In the genomic region with DNA sequence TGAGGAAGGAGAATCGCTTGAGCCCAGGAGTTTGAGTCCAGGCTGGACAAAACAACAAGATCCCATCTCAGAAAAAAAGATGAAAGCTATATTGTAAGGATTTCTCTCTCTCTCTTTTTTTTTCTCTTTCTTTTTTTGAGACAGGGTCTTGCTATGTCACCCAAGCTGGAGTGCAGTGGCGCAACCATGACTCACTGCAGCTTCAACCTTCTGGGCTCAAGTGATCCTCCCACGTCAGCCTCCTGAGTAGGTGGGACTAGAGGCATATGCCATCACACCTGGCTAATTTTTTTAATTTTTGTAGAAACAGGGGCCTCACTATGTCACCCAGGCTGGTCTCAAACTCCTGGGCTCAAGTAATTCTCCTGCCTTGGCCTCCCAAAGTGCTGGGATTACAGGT, we compare ENCODE assay signal across 16 cellular contexts. TPM values are rescaled to one million over a fixed set of nuclear protein-coding genes. Genes with fewer than 3 reads are reported as not detected.
DNase-seq lines count a peak whose midpoint lies in the region; TF ChIP-seq lines count a peak whose summit lies in the region.
"Had no signal": no experiment of that assay in that cellular context is flagged by ENCODE, and none has a peak within 500 bp of the region (broad histone marks: within the 10 kb centered on the region; RNA-seq: fewer than 3 reads in every experiment).

No MANE protein-coding gene starts in this region.

- H3K27me3 ChIP-seq in SJCRH30: no peaks in the 10 kb centered on the region
- H3K27me3 ChIP-seq: BLaER1 treated with 17β-estradiol and CSF1 and Interleukin-3, amounts not matched to agents 10 nM and 100 nM had no signal

- H3K9me3 ChIP-seq in SJCRH30 (replicated peaks): no peaks in the 10 kb centered on the region
- H3K9me3 ChIP-seq: BLaER1 treated with 17β-estradiol and CSF1 and Interleukin-3, amounts not matched to agents 10 nM and 100 nM had no signal

- no peaks in the 10 kb centered on the region for H3K4me1 ChIP-seq in SJCRH30

- no peak overlapping the region for H3K27ac ChIP-seq in SJCRH30
- H3K27ac ChIP-seq: BLaER1 treated with 17β-estradiol and CSF1 and Interleukin-3, amounts not matched to agents 10 nM and 100 nM had no signal

- H3K4me3 ChIP-seq in epithelial cell of esophagus (ENCODE audit: low read length) (no peak overlapping the region), SJCRH30 (no peak overlapping the region)
- H3K4me3 ChIP-seq: BLaER1 treated with 17β-estradiol and CSF1 and Interleukin-3, amounts not matched to agents 10 nM and 100 nM had no signal

- DNase-seq in SIG-M5 treated with dmso at 0.1 percent for 504 hours (lab: John Stamatoyannopoulos, UW; ENCODE audit: unreplicated experiment): peak; percentile 34
- no peak for DNase-seq in SIG-M5 (lab: John Stamatoyannopoulos, UW)
- peak; percentile 40 for DNase-seq in stimulated activated CD4-positive, alpha-beta T cell treated with anti-CD3 and anti-CD28 coated beads, Interleukin-2, amount 100 ng/mL, for 4 hours (ENCODE audit: low read depth)
- no peak for DNase-seq in stimulated activated CD4-positive, alpha-beta T cell treated with anti-CD3 and anti-CD28 coated beads, Interleukin-15, amount 100 ng/mL, for 24 hours
- peak; percentile 65 for DNase-seq in epithelial cell of esophagus (ENCODE audit: low read depth)
- no peak for DNase-seq in hypothalamus (lab: John Stamatoyannopoulos, UW)
- no peak for DNase-seq in hepatic stellate cell (ENCODE audit: low spot score)
- no peak for DNase-seq in SJCRH30
- DNase-seq: COR-L47, DMS153, H9, NCI-H1105, NCI-H1694 treated with DMSO at 0.1 percent for 48 hours, NCI-H345, NCI-H526 treated with DMSO at 0.1 percent for 48 hours had no signal

- no peak for TF ChIP-seq CTCF in epithelial cell of esophagus (IDR thresholded peaks at IDR 0.05; ENCODE audit: insufficient read depth, low read depth, low read length, missing control alignments)

- no peaks in the 10 kb centered on the region for H3K36me3 ChIP-seq in SJCRH30
- H3K36me3 ChIP-seq: BLaER1 treated with 17β-estradiol and CSF1 and Interleukin-3, amounts not matched to agents 10 nM and 100 nM had no signal

RNA-seq across cellular contexts. Expression of a gene that starts 5.8 kb away (rescaled TPM):
- total RNA-seq in SJCRH30 (2014; rRNA removed; shearing (Covaris generic)): 93.2 and 117 TPM in 2 replicates

RNA-seq across cellular contexts. Expression of a gene that starts 19.8 kb away (rescaled TPM):
- total RNA-seq in SJCRH30 (2014; rRNA removed; shearing (Covaris generic)): 210 and 222 TPM in 2 replicates

Comparison
In these comparisons a context has a peak if more than half of its experiments do, and no peak if none do; other contexts are left out.
1. DNase-seq: peak in SIG-M5 treated with dmso at 0.1 percent for 504 hours (single experiment), stimulated activated CD4-positive, alpha-beta T cell treated with anti-CD3 and anti-CD28 coated beads, Interleukin-2, amount 100 ng/mL, for 4 hours (single experiment) and epithelial cell of esophagus (single experiment); none in SIG-M5 (single experiment), stimulated activated CD4-positive, alpha-beta T cell treated with anti-CD3 and anti-CD28 coated beads, Interleukin-15, amount 100 ng/mL, for 24 hours (single experiment), hypothalamus (0 of 51), hepatic stellate cell (single experiment) and SJCRH30 (0 of 2).